In genomic region chr17:81131486-81132196, GRCh38 we compare ENCODE assay signal across 27 cellular contexts. TPM values are rescaled to one million over a fixed set of nuclear protein-coding genes. Genes with fewer than 3 reads are reported as not detected.
DNase-seq lines count a peak whose midpoint lies in the region; ATAC-seq, FAIRE-seq and TF ChIP-seq lines count a peak whose summit lies in the region.
"Had no signal": no experiment of that assay in that cellular context is flagged by ENCODE, and none has a peak within 500 bp of the region (broad histone marks: within the 10 kb centered on the region; RNA-seq: fewer than 3 reads in every experiment).

No MANE protein-coding gene starts in this region.

- H3K4me1 ChIP-seq in HepG2 (ENCODE audit: insufficient read depth, low read length) (peaks cover 58% of the 10 kb centered on the region), right lobe of liver (no peaks in the 10 kb centered on the region), iPS-15b (ENCODE audit: control insufficient read depth, insufficient read depth, low read length) (no peaks in the 10 kb centered on the region)
- H3K4me1 ChIP-seq: breast epithelium had no signal

- POLR2A ChIA-PET in HepG2 (lab: Yijun Ruan, JAX), result interaction anchor here (0.7 to 1.7 kb wide), 5 partner anchors 10 to 91 kb away, joined by 3 to 7 read pairs (median 5); partner anchors contain the start of genes AATK, CEP131 and PVALEF
- POLR2A ChIA-PET in activated CD4-positive, alpha-beta T cell treated with anti-CD3 and anti-CD28 coated beads, Interleukin-2, amount 10 ng/mL, durations not matched to agents 7 days and 5 days (lab: Charles Lee), result no interaction called here

- H3K9me3 ChIP-seq in HepG2 (ENCODE audit: low read length), result no peaks in the 10 kb centered on the region
- no peaks in the 10 kb centered on the region for H3K9me3 ChIP-seq in right lobe of liver
- no peaks in the 10 kb centered on the region for H3K9me3 ChIP-seq in iPS-15b (ENCODE audit: control insufficient read depth, insufficient read depth, low read length)
- H3K9me3 ChIP-seq: breast epithelium had no signal

- in situ Hi-C loops in HepG2 (cut with HindIII; ENCODE audit: extremely low pct_ligation_motif_present, low pct_unique_long_range_greater_than_20kb), result no loop called here

- no peaks in the 10 kb centered on the region for H3K36me3 Mint-ChIP-seq in neural crest cell (ENCODE audit: low read depth)
- H3K36me3 Mint-ChIP-seq in activated CD4-positive, alpha-beta T cell treated with anti-CD3 and anti-CD28 coated beads, Interleukin-2, amount 10 ng/mL, durations not matched to agents 7 days and 5 days (ENCODE audit: low read depth), result no peaks in the 10 kb centered on the region
- H3K36me3 Mint-ChIP-seq: CD4-positive, CD25-positive, alpha-beta regulatory T cell had no signal

- no peaks in the 10 kb centered on the region; the same call in 1 of the 2 replicates for H4K20me1 ChIP-seq in HepG2 (ENCODE audit: insufficient read depth, low read length)

- TF ChIP-seq RAD21 in HepG2 (CRISPR knock-in tag; IDR thresholded peaks at IDR 0.05), result no peak

- H3K36me3 ChIP-seq in HepG2 (replicated peaks in 1 of 2; ENCODE audit: control insufficient read depth in 1 of 2, insufficient read depth in 2 of 2, low read length in 2 of 2), result no peaks in the 10 kb centered on the region
- H3K36me3 ChIP-seq in right lobe of liver, result no peaks in the 10 kb centered on the region
- no peaks in the 10 kb centered on the region for H3K36me3 ChIP-seq in iPS-15b (ENCODE audit: control insufficient read depth, insufficient read depth, low read length)
- H3K36me3 ChIP-seq: breast epithelium had no signal

- no TSS peak for BruUV-seq in HepG2 (replicated peaks; lab: Mats Ljungman, UMichigan)

- peaks cover 4% of the 10 kb centered on the region for H3K4me1 Mint-ChIP-seq in neural crest cell
- no peaks in the 10 kb centered on the region for H3K4me1 Mint-ChIP-seq in activated CD4-positive, alpha-beta T cell treated with anti-CD3 and anti-CD28 coated beads, Interleukin-2, amount 10 ng/mL, durations not matched to agents 7 days and 5 days
- H3K4me1 Mint-ChIP-seq: CD4-positive, CD25-positive, alpha-beta regulatory T cell; T-helper 17 cell had no signal

- H3K9ac ChIP-seq in HepG2 (ENCODE audit: insufficient read depth, low read depth, low read length) (peak overlapping the region; percentile 47), iPS-15b (ENCODE audit: low read depth, low read length) (peak overlapping the region; percentile 54)
- H3K9ac ChIP-seq: KMS-11 had no signal

- ATAC-seq in HepG2 (peak; percentile 2), right lobe of liver (no peak), HG03159 (IDR thresholded peaks at IDR 0.05; ENCODE audit: unreplicated experiment) (no peak)
- ATAC-seq: right cardiac atrium, T-helper 17 cell had no signal

- H3K9me3 Mint-ChIP-seq in neural crest cell, result no peaks in the 10 kb centered on the region
- H3K9me3 Mint-ChIP-seq in activated CD4-positive, alpha-beta T cell treated with anti-CD3 and anti-CD28 coated beads, Interleukin-2, amount 10 ng/mL, durations not matched to agents 7 days and 5 days, result no peaks in the 10 kb centered on the region
- H3K9me3 Mint-ChIP-seq: activated naive CD4-positive, alpha-beta T cell treated with anti-CD3 and anti-CD28 coated beads for 36 hours; CD4-positive, CD25-positive, alpha-beta regulatory T cell; HFFc6; nephron progenitor cell had no signal

- DNase-seq in HepG2 (ENCODE audit: low spot score) (peak; percentile 34), right lobe of liver (no peak), neural crest cell (ENCODE audit: low read depth, low spot score) (no peak), DMS79 (lab: John Stamatoyannopoulos, UW) (no peak), NCI-H128 (lab: John Stamatoyannopoulos, UW; ENCODE audit: unreplicated experiment) (no peak)
- DNase-seq in activated CD4-positive, alpha-beta T cell treated with anti-CD3 and anti-CD28 coated beads, Interleukin-2, amount 10 ng/mL, durations not matched to agents 7 days and 5 days, result no peak
- DNase-seq: activated naive CD4-positive, alpha-beta T cell treated with anti-CD3 and anti-CD28 coated beads for 36 hours; CD4-positive, CD25-positive, alpha-beta regulatory T cell; HFFc6; NCI-H1694 treated with DMSO at 0.1 percent for 48 hours; NCI-H69; nephron progenitor cell; right cardiac atrium; stimulated activated CD4-positive, alpha-beta T cell treated with anti-CD3 and anti-CD28 coated beads, Interleukin-4, amount 100 ng/mL, for 4 hours; stimulated activated naive CD4-positive, alpha-beta T cell; T-helper 17 cell had no signal

- peak overlapping the region in 2 of 3 experiments; percentile 44 to 69; a peak in 5 of 6 replicates for H3K4me3 ChIP-seq in HepG2 (replicated peaks in 1 of 3; ENCODE audit: insufficient read depth in 1 of 3, low read depth in 2 of 3, low read length in 3 of 3)
- no peak overlapping the region for H3K4me3 ChIP-seq in right lobe of liver
- no peak overlapping the region for H3K4me3 ChIP-seq in iPS-15b (ENCODE audit: low read depth, low read length)
- H3K4me3 ChIP-seq: breast epithelium, coronary artery had no signal

- H2AFZ ChIP-seq in HepG2 (ENCODE audit: low read length), result no peak overlapping the region

- H3K79me2 ChIP-seq in HepG2 (ENCODE audit: insufficient read depth, low read length), result no peaks in the 10 kb centered on the region

- intact Hi-C loops in HepG2 (cut with micrococcal nuclease; ENCODE audit: unreplicated experiment), result no loop called here
- intact Hi-C loops in right lobe of liver (cut with DNase I), result no loop called here

- H3K27ac ChIP-seq in HepG2 (ENCODE audit: extremely low read length, insufficient read depth, low read length), result no peak overlapping the region
- no peak overlapping the region for H3K27ac ChIP-seq in right lobe of liver
- H3K27ac ChIP-seq: 22Rv1, breast epithelium, KMS-11, VCaP had no signal

- 15% methylated on average over 8 of the region's 14 CpGs for whole genome bisulfite sequencing in HepG2 (ENCODE audit: low lambda C conversion rate)
- WGBS in right lobe of liver (ENCODE audit: insufficient coverage, low coverage, low lambda C conversion rate, missing lambda C conversion rate), result 94% methylated on average over 3 of the region's 14 CpGs

- H3K27me3 Mint-ChIP-seq in neural crest cell (ENCODE audit: low read depth), result no peaks in the 10 kb centered on the region
- H3K27me3 Mint-ChIP-seq in activated CD4-positive, alpha-beta T cell treated with anti-CD3 and anti-CD28 coated beads, Interleukin-2, amount 10 ng/mL, durations not matched to agents 7 days and 5 days, result no peaks in the 10 kb centered on the region
- H3K27me3 Mint-ChIP-seq: CD4-positive, CD25-positive, alpha-beta regulatory T cell; T-helper 17 cell had no signal

- H3K27ac Mint-ChIP-seq in neural crest cell (ENCODE audit: unreplicated experiment), result no peak overlapping the region
- H3K27ac Mint-ChIP-seq in activated CD4-positive, alpha-beta T cell treated with anti-CD3 and anti-CD28 coated beads, Interleukin-2, amount 10 ng/mL, durations not matched to agents 7 days and 5 days, result no peak overlapping the region
- H3K27ac Mint-ChIP-seq: activated naive CD4-positive, alpha-beta T cell treated with anti-CD3 and anti-CD28 coated beads for 36 hours; CD4-positive, CD25-positive, alpha-beta regulatory T cell; HFFc6; nephron progenitor cell; T-helper 17 cell had no signal

- H3K4me3 Mint-ChIP-seq in neural crest cell, result peak overlapping the region; percentile 23
- H3K4me3 Mint-ChIP-seq in activated CD4-positive, alpha-beta T cell treated with anti-CD3 and anti-CD28 coated beads, Interleukin-2, amount 10 ng/mL, durations not matched to agents 7 days and 5 days, result no peak overlapping the region
- H3K4me3 Mint-ChIP-seq: activated naive CD4-positive, alpha-beta T cell treated with anti-CD3 and anti-CD28 coated beads for 36 hours; CD4-positive, CD25-positive, alpha-beta regulatory T cell; HFFc6; nephron progenitor cell; T-helper 17 cell had no signal

- H3K27me3 ChIP-seq in HepG2 (ENCODE audit: control insufficient read depth in 1 of 2, insufficient read depth in 2 of 2, low read length in 2 of 2), result no peaks in the 10 kb centered on the region
- no peaks in the 10 kb centered on the region for H3K27me3 ChIP-seq in right lobe of liver
- H3K27me3 ChIP-seq in iPS-15b (ENCODE audit: control insufficient read depth, insufficient read depth, low read length), result no peaks in the 10 kb centered on the region
- H3K27me3 ChIP-seq: breast epithelium had no signal

- no peak for FAIRE-seq in HepG2 (lab: Jason Lieb, UNC)
- FAIRE-seq: endometrium, GM19239 had no signal

- TF ChIP-seq POLR2A in HepG2 (IDR thresholded peaks at IDR 0.05; ENCODE audit: insufficient read depth in 1 of 2, low read depth in 2 of 2, low read length in 2 of 2) (no peak), right lobe of liver (IDR thresholded peaks at IDR 0.05) (no peak)

- H3K4me2 ChIP-seq in HepG2 (ENCODE audit: low read depth, low read length), result peak overlapping the region; percentile 78
- H3K4me2 ChIP-seq: KMS-11 had no signal

- CTCF ChIA-PET in HepG2 (lab: Yijun Ruan, JAX; ENCODE audit: low intra/inter-chr PET ratio, low total read pairs), result no interaction called here
- CTCF ChIA-PET in activated CD4-positive, alpha-beta T cell treated with anti-CD3 and anti-CD28 coated beads, Interleukin-2, amount 10 ng/mL, durations not matched to agents 7 days and 5 days (lab: Charles Lee), result interaction anchor here (1.0 kb wide), 2 partner anchors 9 to 10 kb away, joined by 3 read pairs; no protein-coding TSS in a partner anchor

- TF ChIP-seq EP300 in HepG2 (IDR thresholded peaks at IDR 0.05; ENCODE audit: low read depth in 2 of 2, low read length in 2 of 2) (peak in 1 of 2 experiments; percentile 27; a peak in 1 of 4 replicates), HepG2 (CRISPR knock-in tag; IDR thresholded peaks at IDR 0.05; ENCODE audit: borderline replicate concordance) (no peak)

- no peak for TF ChIP-seq CTCF in HepG2 (CRISPR knock-in tag; IDR thresholded peaks at IDR 0.05)
- TF ChIP-seq CTCF in right lobe of liver (IDR thresholded peaks at IDR 0.05), result no peak
- no peak for TF ChIP-seq CTCF in neural crest cell (conservative IDR thresholded peaks at IDR 0.05)

RNA-seq across cellular contexts. Expression of gene PVALEF, which starts 33.7 kb away (rescaled TPM):
- 0.18 TPM in 1 of 2 replicates, not detected in the other for total RNA-seq in HepG2 (2016; rRNA removed; fragmentation: Illumina TruSeq; extraction: Trizol)
- total RNA-seq in HepG2 (2016; cell fraction: cytosol; rRNA removed; fragmentation: Illumina TruSeq; extraction: Trizol; ENCODE audit: low read depth), result 0.40 and 0.53 TPM in 2 replicates
- total RNA-seq in HepG2 (2016; cell fraction: insoluble cytoplasmic fraction; rRNA removed; fragmentation: Illumina TruSeq; extraction: Trizol), result 0.13 and 0.22 TPM in 2 replicates
- 0.25 and 0.28 TPM in 2 replicates for total RNA-seq in HepG2 (2016; cell fraction: membrane; rRNA removed; fragmentation: Illumina TruSeq; extraction: Trizol)
- total RNA-seq in HepG2 (2016; cell fraction: nucleus; rRNA removed; fragmentation: Illumina TruSeq; extraction: Trizol), result 0.28 TPM in 1 of 2 replicates, not detected in the other
- 0.18 and 0.24 TPM in 2 replicates for polyA plus RNA-seq in HepG2 (2011; rRNA removed)
- polyA plus RNA-seq in HepG2 (2011; cell fraction: cytosol; rRNA removed), result 0.11 TPM in 1 of 2 replicates, not detected in the other
- 0.21 and 0.42 TPM in 2 replicates for polyA plus RNA-seq in HepG2 (2011; cell fraction: nucleus; rRNA removed)
- polyA plus RNA-seq in HepG2 (2012), result not detected in 2 replicates
- polyA plus RNA-seq in HepG2 (2016; cell fraction: cytosol; fragmentation: Illumina TruSeq; extraction: Trizol; ENCODE audit: low read depth), result 0.29 and 0.34 TPM in 2 replicates
- 0.39 and 0.44 TPM in 2 replicates for polyA plus RNA-seq in HepG2 (2016; cell fraction: insoluble cytoplasmic fraction; fragmentation: Illumina TruSeq; extraction: Trizol; ENCODE audit: low read depth)
- 0.14 and 0.19 TPM in 2 replicates for polyA plus RNA-seq in HepG2 (2016; cell fraction: membrane; fragmentation: Illumina TruSeq; extraction: Trizol; ENCODE audit: low read depth)
- 0.36 TPM in 1 of 2 replicates, not detected in the other for polyA plus RNA-seq in HepG2 (2016; cell fraction: nucleus; fragmentation: Illumina TruSeq; extraction: Trizol; ENCODE audit: insufficient read depth, low read depth)
- 0.09 and 0.18 TPM in 2 replicates for polyA minus RNA-seq in HepG2 (2011; rRNA and poly(A)+ RNA removed; ENCODE audit: low replicate concordance)
- not detected in 2 replicates for polyA minus RNA-seq in HepG2 (2011; cell fraction: cytosol; rRNA and poly(A)+ RNA removed)
- polyA minus RNA-seq in HepG2 (2011; cell fraction: nucleus; rRNA and poly(A)+ RNA removed), result not detected in 2 replicates
- not detected for total RNA-seq in right lobe of liver
- total RNA-seq in neural crest cell, result not detected in 2 replicates
- not detected for total RNA-seq in activated CD4-positive, alpha-beta T cell treated with anti-CD3 and anti-CD28 coated beads, Interleukin-2, amount 10 ng/mL, durations not matched to agents 7 days and 5 days
- total RNA-seq: activated naive CD4-positive, alpha-beta T cell treated with anti-CD3 and anti-CD28 coated beads for 36 hours; breast epithelium; CD4-positive, CD25-positive, alpha-beta regulatory T cell; fibroblast of lung; glomerular endothelial cell; HFFc6; right cardiac atrium; T-helper 17 cell had no signal
- polyA plus RNA-seq: CD4-positive, CD25-positive, alpha-beta regulatory T cell; fibroblast of lung; right cardiac atrium had no signal

RNA-seq across cellular contexts. Expression of gene AATK, which starts 34.4 kb away (rescaled TPM):
- 6.1 and 8.4 TPM in 2 replicates for total RNA-seq in HepG2 (2016; rRNA removed; fragmentation: Illumina TruSeq; extraction: Trizol)
- total RNA-seq in HepG2 (2016; cell fraction: cytosol; rRNA removed; fragmentation: Illumina TruSeq; extraction: Trizol; ENCODE audit: low read depth), result 1.5 and 2.0 TPM in 2 replicates
- 5.3 and 9.5 TPM in 2 replicates for total RNA-seq in HepG2 (2016; cell fraction: insoluble cytoplasmic fraction; rRNA removed; fragmentation: Illumina TruSeq; extraction: Trizol)
- 2.9 and 3.0 TPM in 2 replicates for total RNA-seq in HepG2 (2016; cell fraction: membrane; rRNA removed; fragmentation: Illumina TruSeq; extraction: Trizol)
- 9.7 and 12.6 TPM in 2 replicates for total RNA-seq in HepG2 (2016; cell fraction: nucleus; rRNA removed; fragmentation: Illumina TruSeq; extraction: Trizol)
- polyA plus RNA-seq in HepG2 (2011; rRNA removed), result 2.9 and 5.2 TPM in 2 replicates
- polyA plus RNA-seq in HepG2 (2011; cell fraction: cytosol; rRNA removed), result 2.9 and 4.3 TPM in 2 replicates
- polyA plus RNA-seq in HepG2 (2011; cell fraction: nucleus; rRNA removed), result 15.0 and 16.5 TPM in 2 replicates
- polyA plus RNA-seq in HepG2 (2012), result 4.4 and 8.0 TPM in 2 replicates
- polyA plus RNA-seq in HepG2 (2016; cell fraction: cytosol; fragmentation: Illumina TruSeq; extraction: Trizol; ENCODE audit: low read depth), result 0.54 and 0.65 TPM in 2 replicates
- polyA plus RNA-seq in HepG2 (2016; cell fraction: insoluble cytoplasmic fraction; fragmentation: Illumina TruSeq; extraction: Trizol; ENCODE audit: low read depth), result 5.7 and 6.0 TPM in 2 replicates
- polyA plus RNA-seq in HepG2 (2016; cell fraction: membrane; fragmentation: Illumina TruSeq; extraction: Trizol; ENCODE audit: low read depth), result 1.1 and 1.8 TPM in 2 replicates
- polyA plus RNA-seq in HepG2 (2016; cell fraction: nucleus; fragmentation: Illumina TruSeq; extraction: Trizol; ENCODE audit: insufficient read depth, low read depth), result 14.7 and 18.3 TPM in 2 replicates
- 20.3 and 42.0 TPM in 2 replicates for polyA minus RNA-seq in HepG2 (2011; rRNA and poly(A)+ RNA removed; ENCODE audit: low replicate concordance)
- 7.4 and 11.0 TPM in 2 replicates for polyA minus RNA-seq in HepG2 (2011; cell fraction: cytosol; rRNA and poly(A)+ RNA removed)
- polyA minus RNA-seq in HepG2 (2011; cell fraction: nucleus; rRNA and poly(A)+ RNA removed), result 3.6 and 4.6 TPM in 2 replicates
- total RNA-seq in right lobe of liver, result 1 to 10 TPM in 2 of 6 experiments, under 1 TPM in 4; 0.31 to 1.2 (median 0.86) TPM
- total RNA-seq in neural crest cell, result 6.0 and 6.7 TPM in 2 replicates
- under 1 TPM; 0.25 to 0.31 TPM for total RNA-seq in activated CD4-positive, alpha-beta T cell treated with anti-CD3 and anti-CD28 coated beads, Interleukin-2, amount 10 ng/mL, durations not matched to agents 7 days and 5 days
- total RNA-seq: CD4-positive, CD25-positive, alpha-beta regulatory T cell had no signal

Comparison
In these comparisons a context has a peak if more than half of its experiments do, and no peak if none do; other contexts are left out.
1. H3K4me3 ChIP-seq: peak in HepG2 (2 of 3); none in right lobe of liver (0 of 3) and iPS-15b (single experiment).